ENCODE assay signal across 8 cellular contexts in the genomic region with DNA sequence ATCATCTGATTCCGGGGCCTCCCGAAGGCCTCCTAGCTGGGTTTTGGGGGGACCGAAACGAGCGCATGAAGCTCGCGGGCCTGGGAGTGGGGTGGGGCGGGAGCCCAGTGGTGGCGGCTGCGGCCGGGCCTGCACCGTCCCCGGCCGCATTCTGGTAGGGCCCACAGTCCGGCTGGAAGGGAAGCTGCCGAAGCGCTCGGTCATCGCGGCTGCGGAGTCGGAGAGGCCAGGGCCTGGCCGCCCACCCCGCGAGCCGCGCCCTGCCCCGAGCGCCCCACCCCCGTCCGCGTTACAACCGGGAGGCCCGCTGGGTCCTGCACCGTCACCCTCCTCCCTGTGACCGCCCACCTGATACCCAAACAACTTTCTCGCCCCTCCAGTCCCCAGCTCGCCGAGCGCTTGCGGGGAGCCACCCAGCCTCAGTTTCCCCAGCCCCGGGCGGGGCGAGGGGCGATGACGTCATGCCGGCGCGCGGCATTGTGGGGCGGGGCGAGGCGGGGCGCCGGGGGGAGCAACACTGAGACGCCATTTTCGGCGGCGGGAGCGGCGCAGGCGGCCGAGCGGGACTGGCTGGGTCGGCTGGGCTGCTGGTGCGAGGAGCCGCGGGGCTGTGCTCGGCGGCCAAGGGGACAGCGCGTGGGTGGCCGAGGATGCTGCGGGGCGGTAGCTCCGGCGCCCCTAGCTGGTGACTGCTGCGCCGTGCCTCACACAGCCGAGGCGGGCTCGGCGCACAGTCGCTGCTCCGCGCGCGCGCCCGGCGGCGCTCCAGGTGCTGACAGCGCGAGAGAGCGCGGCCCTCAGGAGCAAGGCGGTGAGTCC.
A peak's percentile ranks its signal among the peaks of the same experiment; 100 is the strongest.
DNase-seq lines count a peak whose midpoint lies in the region; ATAC-seq and TF ChIP-seq lines count a peak whose summit lies in the region.

A gene (plus strand): TSS at position 528 of the 819 bp plus-strand sequence. CDS start 25,354 bp downstream, outside the sequence.

- peak; percentile 42 for ATAC-seq in HG03196 (IDR thresholded peaks at IDR 0.05; ENCODE audit: unreplicated experiment)

- in situ Hi-C loops in GM18951 (cut with MboI; ENCODE audit: low sequenced_read_pairs, unreplicated experiment) = no loop called here

- TF ChIP-seq POLR2A in GM18951 (IDR thresholded peaks at IDR 0.05; ENCODE audit: extremely low read depth, insufficient read depth, insufficient read length) (peak; percentile 84), erythroblast (IDR thresholded peaks at IDR 0.05; ENCODE audit: low read length) (peak; percentile 71)

- H3K4me1 ChIP-seq in OCI-LY1 (ENCODE audit: insufficient read depth, low read length, severe bottlenecking) = peaks cover 55% of the 10 kb centered on the region
- H3K4me1 ChIP-seq in mucosa of stomach (ENCODE audit: control insufficient read depth, insufficient read depth, low read length) = peaks cover 35% of the 10 kb centered on the region

- H3K79me2 ChIP-seq in OCI-LY1 (ENCODE audit: insufficient read depth, low read length) = peaks cover 42% of the 10 kb centered on the region

- no peaks in the 10 kb centered on the region for H3F3A ChIP-seq in OCI-LY1 (ENCODE audit: insufficient read depth, low read length)

- no peaks in the 10 kb centered on the region for H3K9me3 ChIP-seq in OCI-LY1 (ENCODE audit: low read length)
- H3K9me3 ChIP-seq in mucosa of stomach (ENCODE audit: control insufficient read depth, low read length) = no peaks in the 10 kb centered on the region

- no peaks in the 10 kb centered on the region for H3K9me2 ChIP-seq in OCI-LY1 (ENCODE audit: low read depth, low read length)

- H3K27ac ChIP-seq in OCI-LY1 (ENCODE audit: low read depth, low read length, poor library complexity, severe bottlenecking) = peak within 1 kb of the TSS; percentile 50

- TF ChIP-seq CTCF in OCI-LY1 (IDR thresholded peaks at IDR 0.05; ENCODE audit: low read length) = no peak

- peak within 1 kb of the TSS; percentile 97 for H3K4me2 ChIP-seq in OCI-LY1 (ENCODE audit: low read length)

- DNase-seq in AG20443 (ENCODE audit: low spot score) (peak; percentile 92), erythroblast (lab: John Stamatoyannopoulos, UW) (peak; percentile 86 to 92)
- DNase-seq in activated T-cell treated with anti-CD3 and anti-CD28 coated beads, Interleukin-2, amount 50 U/mL, for 1 hour = peak; percentile 90
- DNase-seq in stimulated activated CD8-positive, alpha-beta memory T cell treated with anti-CD3 and anti-CD28 coated beads, Interleukin-4, amount 100 ng/mL, for 48 hours = peak; percentile 93

- peak within 1 kb of the TSS; percentile 89 for H3K9ac ChIP-seq in OCI-LY1 (ENCODE audit: low read length)
- peak within 1 kb of the TSS; percentile 97 for H3K9ac ChIP-seq in mucosa of stomach (ENCODE audit: low read length)

- H4K20me1 ChIP-seq in OCI-LY1 (ENCODE audit: insufficient read depth, low read length) = no peaks in the 10 kb centered on the region

- H3K4me3 ChIP-seq in OCI-LY1 (ENCODE audit: low read depth, low read length, poor library complexity, severe bottlenecking) (peak within 1 kb of the TSS; percentile 95), mucosa of stomach (ENCODE audit: low read length) (peak within 1 kb of the TSS; percentile 56)

- H3K36me3 ChIP-seq in OCI-LY1 (ENCODE audit: insufficient read depth, low read length) (0 out of 2 replicates have a peak, but pooled peaks cover 3% of the 10 kb centered on the region), mucosa of stomach (ENCODE audit: control insufficient read depth, insufficient read depth, low read length) (no peaks in the 10 kb centered on the region)

- no peaks in the 10 kb centered on the region for H3K27me3 ChIP-seq in OCI-LY1 (ENCODE audit: insufficient read depth, low read length)
- no peaks in the 10 kb centered on the region for H3K27me3 ChIP-seq in mucosa of stomach (ENCODE audit: control insufficient read depth, insufficient read depth, low read length)

- H2AFZ ChIP-seq in OCI-LY1 (ENCODE audit: low read length) = 0 out of 2 replicates have a peak within 1 kb of the TSS, but pooled peaks have one; percentile 11

Comparison
In these comparisons a context has a peak if more than half of its experiments do, and no peak if none do; other contexts are left out.
1. Peak in every context shown above with its lines: DNase-seq, ATAC-seq, H3K4me3 ChIP-seq and H3K27ac ChIP-seq.